In genomic region chr16:84593825-84594724, GRCh38 we compare ENCODE assay signal across 8 cellular contexts. TPM values are rescaled to one million over a fixed set of nuclear protein-coding genes. Genes with fewer than 3 reads are reported as not detected.
DNase-seq lines count a peak whose midpoint lies in the region; ATAC-seq and TF ChIP-seq lines count a peak whose summit lies in the region.

No MANE protein-coding gene starts in this region.

- H3K27me3 Mint-ChIP-seq in IgD-negative memory B cell: peaks cover 4% of the 10 kb centered on the region

- POLR2A ChIA-PET in GM10248 (lab: Yijun Ruan, JAX): interaction anchor here (0.6 kb wide), 1 partner anchor 29 kb away, joined by 4 read pairs; no protein-coding TSS in a partner anchor

- CTCF ChIA-PET in GM10248 (lab: Yijun Ruan, JAX): interaction anchor here (0.7 to 1.4 kb wide), 4 partner anchors 8 to 144 kb away, joined by 3 to 4 read pairs (median 4); no protein-coding TSS in a partner anchor

- peaks cover 38 to 55% (median 52%) of the 10 kb centered on the region in 3 donors for H3K4me1 Mint-ChIP-seq in IgD-negative memory B cell

- peak overlapping the region; percentile 97 to 99 (median 97) for H3K27ac Mint-ChIP-seq in IgD-negative memory B cell

- H3K4me3 Mint-ChIP-seq in IgD-negative memory B cell: peak overlapping the region; percentile 91 to 99 (median 96)

- no peak for TF ChIP-seq CTCF in GM10248 (IDR thresholded peaks at IDR 0.05; ENCODE audit: control extremely low read depth, extremely low read depth, low read depth, missing control alignments)

- peaks cover 8% of the 10 kb centered on the region for H3K36me3 Mint-ChIP-seq in IgD-negative memory B cell

- H3K9me3 Mint-ChIP-seq in IgD-negative memory B cell: peaks cover 0 to 3% (median 0%) of the 10 kb centered on the region in 3 donors

- peak; percentile 93 for ATAC-seq in GM21423 (IDR thresholded peaks at IDR 0.05; ENCODE audit: unreplicated experiment)

- DNase-seq in GM10248 (ENCODE audit: extremely low spot score) (peak; percentile 86), germinal center (ENCODE audit: low spot score) (peak; percentile 87), NCI-H1930 (lab: John Stamatoyannopoulos, UW) (no peak), COLO829 (ENCODE audit: low spot score) (no peak)
- peak; percentile 84 for DNase-seq in activated CD8-positive, alpha-beta memory T cell treated with anti-CD3 and anti-CD28 coated beads for 24 hours
- peak; percentile 58 for DNase-seq in stimulated activated CD8-positive, alpha-beta memory T cell treated with anti-CD3 and anti-CD28 coated beads, Interleukin-12 subunit alpha, Interleukin-12 subunit beta, amount 100 ng/mL, for 4 hours (ENCODE audit: low read depth)

RNA-seq across cellular contexts. Expression of gene COTL1, which starts 23.8 kb away (rescaled TPM):
- polyA plus RNA-seq in IgD-negative memory B cell: 725 TPM

RNA-seq across cellular contexts. Expression of gene KLHL36, which starts 54.2 kb away (rescaled TPM):
- 34.1 TPM for polyA plus RNA-seq in IgD-negative memory B cell

Comparison
In these comparisons a context has a peak if more than half of its experiments do, and no peak if none do; other contexts are left out.
1. DNase-seq: peak in GM10248 (single experiment), activated CD8-positive, alpha-beta memory T cell treated with anti-CD3 and anti-CD28 coated beads for 24 hours (single experiment), germinal center (single experiment) and stimulated activated CD8-positive, alpha-beta memory T cell treated with anti-CD3 and anti-CD28 coated beads, Interleukin-12 subunit alpha, Interleukin-12 subunit beta, amount 100 ng/mL, for 4 hours (single experiment); none in NCI-H1930 (0 of 2) and COLO829 (single experiment).